In genomic region chr19:19515764-19516519, GRCh38 we compare ENCODE assay signal across 8 cellular contexts. TPM values are rescaled to one million over a fixed set of nuclear protein-coding genes. Genes with fewer than 3 reads are reported as not detected.
A peak's percentile ranks its signal among the peaks of the same experiment; 100 is the strongest.
DNase-seq lines count a peak whose midpoint lies in the region; ATAC-seq lines count a peak whose summit lies in the region.

Gene NDUFA13 (plus strand): TSS chr19:19516225. CDS start chr19:19516239, 14 bp downstream.

- H3K4me1 Mint-ChIP-seq in effector memory CD8-positive, alpha-beta T cell (ENCODE audit: low read depth in 2 of 2): peaks cover 21 to 22% of the 10 kb centered on the region in 2 donors
- H3K4me1 Mint-ChIP-seq in memory B cell: peaks cover 14% of the 10 kb centered on the region

- peak within 1 kb of the TSS; percentile 94 to 97 for H3K27ac Mint-ChIP-seq in effector memory CD8-positive, alpha-beta T cell
- peak within 1 kb of the TSS; percentile 95 for H3K27ac Mint-ChIP-seq in memory B cell

- peak within 1 kb of the TSS; percentile 93 to 94 for H3K4me3 Mint-ChIP-seq in effector memory CD8-positive, alpha-beta T cell
- peak within 1 kb of the TSS; percentile 95 for H3K4me3 Mint-ChIP-seq in memory B cell

- no peaks in the 10 kb centered on the region for H3K9me3 Mint-ChIP-seq in effector memory CD8-positive, alpha-beta T cell
- no peaks in the 10 kb centered on the region for H3K9me3 Mint-ChIP-seq in memory B cell

- no peaks in the 10 kb centered on the region for H3K27me3 Mint-ChIP-seq in effector memory CD8-positive, alpha-beta T cell
- H3K27me3 Mint-ChIP-seq in memory B cell: no peaks in the 10 kb centered on the region

- CTCF ChIA-PET in activated CD8-positive, alpha-beta memory T cell treated with anti-CD3 and anti-CD28 coated beads for 36 hours (lab: Charles Lee): interaction anchor here (0.7 to 1.3 kb wide), 3 partner anchors 11 to 38 kb away, joined by 3 to 5 read pairs (median 4); no protein-coding TSS in a partner anchor

- H3K36me3 Mint-ChIP-seq in effector memory CD8-positive, alpha-beta T cell (ENCODE audit: insufficient read depth): peaks cover 41% of the 10 kb centered on the region
- peaks cover 14% of the 10 kb centered on the region for H3K36me3 Mint-ChIP-seq in memory B cell

- ATAC-seq in GM21360 (IDR thresholded peaks at IDR 0.05; ENCODE audit: unreplicated experiment) (peak; percentile 89), memory B cell (ENCODE audit: low read depth) (peak; percentile 95)
- ATAC-seq in effector memory CD8-positive, alpha-beta T cell (replicated peaks): peak; percentile 96

- DNase-seq in CMK (ENCODE audit: low read depth): peak; percentile 91
- DNase-seq in HT1080 (ENCODE audit: low read depth): peak; percentile 88
- peak; percentile 80 for DNase-seq in NOMO-1 (lab: John Stamatoyannopoulos, UW; ENCODE audit: unreplicated experiment in 2 of 2)
- DNase-seq in effector memory CD8-positive, alpha-beta T cell: peak; percentile 94 to 97 (median 95)
- DNase-seq in memory B cell (ENCODE audit: low spot score in 2 of 2): peak; percentile 95 to 99
- DNase-seq in stimulated activated CD8-positive, alpha-beta memory T cell treated with anti-CD3 and anti-CD28 coated beads, Interleukin-12 subunit alpha, Interleukin-12 subunit beta, amount 100 ng/mL, for 1 hour (ENCODE audit: low read depth): peak; percentile 91

- POLR2A ChIA-PET in activated CD8-positive, alpha-beta memory T cell treated with anti-CD3 and anti-CD28 coated beads for 36 hours (lab: Charles Lee): interaction anchor here (0.7 to 1.5 kb wide), 4 partner anchors 27 to 194 kb away, joined by 3 to 9 read pairs (median 4); no protein-coding TSS in a partner anchor

RNA-seq across cellular contexts. Expression of gene NDUFA13, which starts in this region (rescaled TPM):
- total RNA-seq in HT1080 (2014; rRNA removed; shearing (Covaris generic)): 142 and 227 TPM in 2 replicates
- 19.8 and 141 TPM in 2 replicates for polyA plus RNA-seq in HT1080 (2015; cell fraction: cytosol; rRNA removed)
- polyA plus RNA-seq in HT1080 (2015; cell fraction: nucleus; rRNA removed): 26.9 and 99.8 TPM in 2 replicates
- total RNA-seq in activated CD8-positive, alpha-beta memory T cell treated with anti-CD3 and anti-CD28 coated beads for 36 hours: 100 to 1,000 TPM; 337 to 339 TPM

Comparison
In these comparisons a context has a peak if more than half of its experiments do, and no peak if none do; other contexts are left out.
1. Peak in every context shown above with its lines: DNase-seq and ATAC-seq.